ENCODE assay signal across 17 cellular contexts in the genomic region with DNA sequence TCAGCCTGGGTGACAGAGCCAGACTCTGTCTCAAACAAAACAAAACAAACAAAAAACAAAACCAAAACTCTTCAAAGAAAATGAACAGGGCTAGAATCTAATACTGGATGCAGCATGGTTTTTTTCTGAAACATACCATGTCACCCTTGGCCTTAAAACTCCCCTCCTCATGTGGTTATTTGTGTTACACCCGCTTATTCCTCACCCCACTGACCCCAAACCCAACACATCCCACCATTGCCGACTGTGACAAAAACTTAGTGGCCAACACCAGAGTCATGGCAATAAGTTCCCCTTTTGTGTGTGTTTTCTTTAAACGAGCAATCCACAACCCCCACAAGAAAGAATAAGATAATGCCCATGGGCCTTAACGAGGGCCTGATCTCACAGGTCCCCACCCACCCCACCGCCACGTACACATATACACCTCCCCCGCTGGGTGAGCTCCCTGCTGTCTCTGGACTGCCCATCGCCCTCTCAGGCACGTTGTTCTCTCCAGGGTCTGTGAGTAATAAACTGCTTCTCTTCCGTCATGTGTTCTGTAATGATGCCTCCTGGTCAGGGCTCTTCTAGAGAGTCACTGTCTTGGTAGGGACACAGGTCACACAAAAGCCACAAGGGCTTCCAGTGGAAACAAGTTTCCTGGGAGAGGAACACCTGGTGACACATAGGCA. TPM values are rescaled to one million over a fixed set of nuclear protein-coding genes. Genes with fewer than 3 reads are reported as not detected.
DNase-seq lines count a peak whose midpoint lies in the region; ATAC-seq and TF ChIP-seq lines count a peak whose summit lies in the region.
"Had no signal": no experiment of that assay in that cellular context is flagged by ENCODE, and none has a peak within 500 bp of the region (broad histone marks: within the 10 kb centered on the region; RNA-seq: fewer than 3 reads in every experiment).

No MANE protein-coding gene starts in this region.

- peaks cover 0 to 9% of the 10 kb centered on the region in 2 donors for H3K4me1 ChIP-seq in left lung
- H3K4me1 ChIP-seq in stomach, result no peaks in the 10 kb centered on the region

- no peak overlapping the region for H3K27ac Mint-ChIP-seq in stimulated activated effector memory CD8-positive, alpha-beta T cell treated with anti-CD3 and anti-CD28 coated beads, Interleukin-12 subunit alpha, Interleukin-12 subunit beta, amount 100 ng/mL, for 72 hours
- H3K27ac Mint-ChIP-seq: CD4-positive, CD25-positive, alpha-beta regulatory T cell had no signal

- no peak for TF ChIP-seq EP300 in stomach (IDR thresholded peaks at IDR 0.05)

- H3K4me3 ChIP-seq in NB4 (ENCODE audit: low read depth, low read length), result no peak overlapping the region
- no peak overlapping the region for H3K4me3 ChIP-seq in left lung
- H3K4me3 ChIP-seq in stomach, result no peak overlapping the region

- no peaks in the 10 kb centered on the region for H3K4me1 Mint-ChIP-seq in stimulated activated effector memory CD8-positive, alpha-beta T cell treated with anti-CD3 and anti-CD28 coated beads, Interleukin-12 subunit alpha, Interleukin-12 subunit beta, amount 100 ng/mL, for 72 hours

- H3K27me3 ChIP-seq in left lung, result no peaks in the 10 kb centered on the region
- no peaks in the 10 kb centered on the region for H3K27me3 ChIP-seq in stomach

- WGBS in stomach, 5 donors, result 77 to 87% (median 81%) methylated on average over 10 of the region's 10 CpGs

- no peak overlapping the region for H3K4me3 Mint-ChIP-seq in stimulated activated effector memory CD8-positive, alpha-beta T cell treated with anti-CD3 and anti-CD28 coated beads, Interleukin-12 subunit alpha, Interleukin-12 subunit beta, amount 100 ng/mL, for 72 hours
- H3K4me3 Mint-ChIP-seq: CD4-positive, CD25-positive, alpha-beta regulatory T cell had no signal

- peaks cover 0 to 3% of the 10 kb centered on the region in 2 donors for H3K9me3 ChIP-seq in left lung
- peaks cover 0 to 17% (median 9%) of the 10 kb centered on the region in 4 donors for H3K9me3 ChIP-seq in stomach

- DNase-seq in NOMO-1 treated with DMSO at 0.1 percent for 48 hours (lab: John Stamatoyannopoulos, UW; ENCODE audit: unreplicated experiment), result peak; percentile 28
- DNase-seq in NOMO-1 (lab: John Stamatoyannopoulos, UW; ENCODE audit: unreplicated experiment in 2 of 2), result no peak
- peak; percentile 28 for DNase-seq in NB4 (ENCODE audit: low read depth)
- DNase-seq in left lung, result peak in 1 of 2 donors; percentile 15
- DNase-seq in stimulated activated effector memory CD8-positive, alpha-beta T cell treated with anti-CD3 and anti-CD28 coated beads, Interleukin-12 subunit alpha, Interleukin-12 subunit beta, amount 100 ng/mL, for 72 hours (ENCODE audit: low spot score in 2 of 2), result no peak
- DNase-seq in stomach, result no peak
- DNase-seq in stimulated activated CD4-positive, alpha-beta T cell treated with anti-CD3 and anti-CD28 coated beads, Interleukin-2, amount 100 ng/mL, for 24 hours, result no peak
- DNase-seq: 8988T; CD4-positive, CD25-positive, alpha-beta regulatory T cell; DMS79; NCI-H1092 treated with DMSO at 0.1 percent for 48 hours; NCI-H1694 treated with DMSO at 0.1 percent for 48 hours; NCI-H446; SHP77 had no signal

- peaks cover 3% of the 10 kb centered on the region for H3K9me3 Mint-ChIP-seq in stimulated activated effector memory CD8-positive, alpha-beta T cell treated with anti-CD3 and anti-CD28 coated beads, Interleukin-12 subunit alpha, Interleukin-12 subunit beta, amount 100 ng/mL, for 72 hours

- intact Hi-C loops in left lung (cut with DNase I), result no loop called here
- intact Hi-C loops in stomach (cut with DNase I; ENCODE audit: low total_unique reads), result no loop called here

- ATAC-seq in left lung, result peak; percentile 19
- peak; percentile 28 for ATAC-seq in stimulated activated effector memory CD8-positive, alpha-beta T cell treated with anti-CD3 and anti-CD28 coated beads, Interleukin-12 subunit alpha, Interleukin-12 subunit beta, amount 100 ng/mL, for 72 hours
- no peak for ATAC-seq in GM19467 (IDR thresholded peaks at IDR 0.05; ENCODE audit: unreplicated experiment)
- ATAC-seq: Panc1, SK-N-SH treated with all-trans-retinoic acid at 6 μM for 48 hours had no signal

- H3K27ac ChIP-seq in left lung (no peak overlapping the region), stomach (no peak overlapping the region)

- TF ChIP-seq CTCF in NB4 (IDR thresholded peaks at IDR 0.05; ENCODE audit: low read depth, low read length), result no peak
- no peak for TF ChIP-seq CTCF in left lung (IDR thresholded peaks at IDR 0.05)
- no peak for TF ChIP-seq CTCF in stomach (IDR thresholded peaks at IDR 0.05)

- H3K36me3 ChIP-seq in left lung, result no peaks in the 10 kb centered on the region
- H3K36me3 ChIP-seq in stomach, result no peaks in the 10 kb centered on the region

- no peaks in the 10 kb centered on the region for H3K36me3 Mint-ChIP-seq in stimulated activated effector memory CD8-positive, alpha-beta T cell treated with anti-CD3 and anti-CD28 coated beads, Interleukin-12 subunit alpha, Interleukin-12 subunit beta, amount 100 ng/mL, for 72 hours

- TF ChIP-seq POLR2A in NB4 (IDR thresholded peaks at IDR 0.05; ENCODE audit: extremely low read depth, insufficient read length), result no peak
- no peak for TF ChIP-seq POLR2A in stomach (IDR thresholded peaks at IDR 0.05)

RNA-seq across cellular contexts. Expression of a gene that starts 16.8 kb away (rescaled TPM):
- total RNA-seq in left lung, result 10 to 100 TPM; 46.9 to 50.2 TPM
- 100 to 1,000 TPM in 1 of 5 donors, 10 to 100 TPM in 4; 33.8 to 505 (median 65.9) TPM for total RNA-seq in stomach
- 10 to 100 TPM in 2 of 3 donors, 1 to 10 TPM in 1; 6.6 to 23.8 (median 20.1) TPM for polyA plus RNA-seq in stomach

RNA-seq across cellular contexts. Expression of a gene that starts 33.9 kb away (rescaled TPM):
- total RNA-seq in left lung (10 to 100 TPM; 14.9 to 31.4 TPM), stomach (10 to 100 TPM in 3 of 5 donors, 1 to 10 TPM in 2; 6.4 to 20.3 (median 10.1) TPM)
- 10 to 100 TPM in 2 of 3 donors, 1 to 10 TPM in 1; 2.9 to 18.2 (median 15.3) TPM for polyA plus RNA-seq in stomach
- total RNA-seq: CD4-positive, CD25-positive, alpha-beta regulatory T cell had no signal
- polyA plus RNA-seq: CD4-positive, CD25-positive, alpha-beta regulatory T cell had no signal

RNA-seq across cellular contexts. Expression of a gene that starts 48.3 kb away (rescaled TPM):
- total RNA-seq in left lung (10 to 100 TPM; 57.2 to 69.0 TPM), stomach (100 to 1,000 TPM in 1 of 5 donors, 10 to 100 TPM in 4; 31.2 to 151 (median 70.1) TPM)
- polyA plus RNA-seq in stomach, result 10 to 100 TPM; 16.6 to 20.9 (median 18.1) TPM

Comparison
In these comparisons a context has a peak if more than half of its experiments do, and no peak if none do; other contexts are left out.
1. DNase-seq: peak in NOMO-1 treated with DMSO at 0.1 percent for 48 hours (single experiment) and NB4 (single experiment); none in NOMO-1 (0 of 2), stimulated activated effector memory CD8-positive, alpha-beta T cell treated with anti-CD3 and anti-CD28 coated beads, Interleukin-12 subunit alpha, Interleukin-12 subunit beta, amount 100 ng/mL, for 72 hours (0 of 2), stomach (single experiment) and stimulated activated CD4-positive, alpha-beta T cell treated with anti-CD3 and anti-CD28 coated beads, Interleukin-2, amount 100 ng/mL, for 24 hours (0 of 2).